ENCODE assay signal across 20 cellular contexts in genomic region chr20:21729316-21729715, GRCh38. TPM values are rescaled to one million over a fixed set of nuclear protein-coding genes. Genes with fewer than 3 reads are reported as not detected.
DNase-seq lines count a peak whose midpoint lies in the region; ATAC-seq and TF ChIP-seq lines count a peak whose summit lies in the region.
"Had no signal": no experiment of that assay in that cellular context is flagged by ENCODE, and none has a peak within 500 bp of the region (broad histone marks: within the 10 kb centered on the region; RNA-seq: fewer than 3 reads in every experiment).

No MANE protein-coding gene starts in this region.

- no peak overlapping the region for H2AFZ ChIP-seq in H9 (ENCODE audit: low read length)
- H2AFZ ChIP-seq in neural progenitor cell (replicated peaks) = no peak overlapping the region

- H3F3A ChIP-seq in neural progenitor cell (ENCODE audit: low read depth) = no peaks in the 10 kb centered on the region

- no peaks in the 10 kb centered on the region for H4K20me1 ChIP-seq in H9 (ENCODE audit: control insufficient read depth, insufficient read depth, insufficient read length)
- H4K20me1 ChIP-seq in neural progenitor cell (ENCODE audit: low read depth) = no peaks in the 10 kb centered on the region

- H3K56ac ChIP-seq in H9 (ENCODE audit: insufficient read length, low read depth, low read length) = no peak overlapping the region

- H3K4me3 ChIP-seq in neural progenitor cell = no peak overlapping the region
- H3K4me3 ChIP-seq: GM12878 had no signal

- H3K9ac ChIP-seq in H9 (ENCODE audit: extremely low read depth, insufficient read length, low read length) (no peak overlapping the region), neural progenitor cell (no peak overlapping the region)

- H2BK15ac ChIP-seq in H9 (ENCODE audit: low read depth, low read length) = no peak overlapping the region

- TF ChIP-seq CTCF in H9 (conservative IDR thresholded peaks at IDR 0.05) (no peak), neural progenitor cell (IDR thresholded peaks at IDR 0.05) (no peak)

- H3T11ph ChIP-seq in H9 (ENCODE audit: low read length) = no peak overlapping the region

- no peak overlapping the region for H3K4ac ChIP-seq in H9 (ENCODE audit: low read depth, low read length)

- ATAC-seq in HG03135 (IDR thresholded peaks at IDR 0.05; ENCODE audit: unreplicated experiment) = no peak
- ATAC-seq: GM12878 had no signal

- H3K4me1 ChIP-seq in H9 (ENCODE audit: insufficient read depth, low read length) = 0 out of 2 replicates have a peak, but pooled peaks cover 2% of the 10 kb centered on the region
- no peaks in the 10 kb centered on the region for H3K4me1 ChIP-seq in neural progenitor cell
- H3K4me1 ChIP-seq: BE2C had no signal

- H3K23ac ChIP-seq in H9 (ENCODE audit: insufficient read length, low read depth, low read length) = no peak overlapping the region

- peaks cover 6 to 9% of the 10 kb centered on the region in 2 experiments for H3K4me1 Mint-ChIP-seq in H9
- no peaks in the 10 kb centered on the region for H3K4me1 Mint-ChIP-seq in neural progenitor cell
- H3K4me1 Mint-ChIP-seq in immature natural killer cell = no peaks in the 10 kb centered on the region
- H3K4me1 Mint-ChIP-seq: CD4-positive, CD25-positive, alpha-beta regulatory T cell; CD8-positive, alpha-beta memory T cell had no signal

- no peak overlapping the region for H3K4me3 Mint-ChIP-seq in H9
- H3K4me3 Mint-ChIP-seq in neural progenitor cell = peak overlapping the region; percentile 72
- H3K4me3 Mint-ChIP-seq in immature natural killer cell = no peak overlapping the region
- H3K4me3 Mint-ChIP-seq: CD4-positive, CD25-positive, alpha-beta regulatory T cell; CD8-positive, alpha-beta memory T cell had no signal

- no peaks in the 10 kb centered on the region; a peak in 1 of 7 replicates for H3K36me3 Mint-ChIP-seq in H9 (ENCODE audit: insufficient read depth in 1 of 3, low read depth in 3 of 3)
- no peaks in the 10 kb centered on the region for H3K36me3 Mint-ChIP-seq in neural progenitor cell
- H3K36me3 Mint-ChIP-seq in immature natural killer cell = no peaks in the 10 kb centered on the region
- H3K36me3 Mint-ChIP-seq: CD4-positive, CD25-positive, alpha-beta regulatory T cell; CD8-positive, alpha-beta memory T cell had no signal

- no peak overlapping the region for H2BK12ac ChIP-seq in H9 (ENCODE audit: insufficient read length, low read depth, low read length)

- H3K27me3 Mint-ChIP-seq in H9 (ENCODE audit: low read depth) = peaks cover 1% of the 10 kb centered on the region; the same call in 1 of the 2 replicates
- no peaks in the 10 kb centered on the region for H3K27me3 Mint-ChIP-seq in neural progenitor cell (ENCODE audit: insufficient read depth, low read depth)
- H3K27me3 Mint-ChIP-seq in immature natural killer cell (ENCODE audit: low read depth in 3 of 3) = peaks cover 0 to 1% (median 0%) of the 10 kb centered on the region in 3 donors
- H3K27me3 Mint-ChIP-seq: CD4-positive, CD25-positive, alpha-beta regulatory T cell had no signal

- H3K27ac ChIP-seq in H9 (ENCODE audit: insufficient read length, low read depth, low read length) (no peak overlapping the region), neural progenitor cell (no peak overlapping the region)

- H2BK20ac ChIP-seq in H9 (ENCODE audit: low read depth, low read length, poor library complexity, severe bottlenecking) = no peak overlapping the region

- H3K27ac Mint-ChIP-seq in H9 = no peak overlapping the region; a peak in 1 of 7 replicates
- H3K27ac Mint-ChIP-seq in neural progenitor cell = no peak overlapping the region
- no peak overlapping the region for H3K27ac Mint-ChIP-seq in immature natural killer cell
- H3K27ac Mint-ChIP-seq: CD4-positive, CD25-positive, alpha-beta regulatory T cell; CD8-positive, alpha-beta memory T cell had no signal

- no peaks in the 10 kb centered on the region for H3K79me1 ChIP-seq in H9 (ENCODE audit: insufficient read depth, low read depth, low read length, poor library complexity, severe bottlenecking)

- no peak overlapping the region for H2AK5ac ChIP-seq in H9 (ENCODE audit: insufficient read length, low read length)

- DNase-seq in H9 (peak; percentile 25), NCI-H526 treated with DMSO at 0.1 percent for 48 hours (lab: John Stamatoyannopoulos, UW) (peak; percentile 54), neural progenitor cell (ENCODE audit: low spot score) (no peak), LoVo (ENCODE audit: low spot score) (no peak), immature natural killer cell (no peak)
- DNase-seq: ACHN; BE2C; C1 segment of cervical spinal cord; CD4-positive, CD25-positive, alpha-beta regulatory T cell; CD8-positive, alpha-beta memory T cell; COR-L47; DMS 273 treated with DMSO at 0.1 percent for 48 hours; DMS53; DND-41; EL; H7 had no signal

- WGBS in H9 (ENCODE audit: extremely low coverage, insufficient read length, low lambda C conversion rate) = no CpG with 5 or more reads among the region's 15 CpGs

- H2BK120ac ChIP-seq in H9 (ENCODE audit: low read depth, low read length, poor library complexity, severe bottlenecking) = no peak overlapping the region

- no peak overlapping the region for H4K8ac ChIP-seq in H9 (replicated peaks; ENCODE audit: insufficient read length, low read depth, low read length)

- H3K9me3 ChIP-seq in H9 (ENCODE audit: control insufficient read depth, low read depth, low read length) (no peaks in the 10 kb centered on the region), neural progenitor cell (ENCODE audit: low read depth) (no peaks in the 10 kb centered on the region)
- H3K9me3 ChIP-seq: BE2C had no signal

- no peaks in the 10 kb centered on the region for H3K23me2 ChIP-seq in H9 (ENCODE audit: insufficient read length, low read depth, low read length, poor library complexity, severe bottlenecking)

- no peak overlapping the region for H3K4me2 ChIP-seq in H9 (ENCODE audit: insufficient read depth, insufficient read length, low read length)
- no peak overlapping the region for H3K4me2 ChIP-seq in neural progenitor cell

- H3K9me3 Mint-ChIP-seq in H9 (no peaks in the 10 kb centered on the region), neural progenitor cell (no peaks in the 10 kb centered on the region), immature natural killer cell (peaks cover 0 to 3% (median 0%) of the 10 kb centered on the region in 6 donors)
- H3K9me3 Mint-ChIP-seq: CD4-positive, CD25-positive, alpha-beta regulatory T cell had no signal

- H2BK5ac ChIP-seq in H9 (ENCODE audit: insufficient read length, low read length) = no peak overlapping the region

- no peak overlapping the region for H3K14ac ChIP-seq in H9 (ENCODE audit: insufficient read depth, low read length)

- H3K27me3 ChIP-seq in H9 (ENCODE audit: insufficient read depth, low read length) = no peaks in the 10 kb centered on the region
- H3K27me3 ChIP-seq in neural progenitor cell = no peaks in the 10 kb centered on the region
- H3K27me3 ChIP-seq: BE2C had no signal

- H4K5ac ChIP-seq in H9 (ENCODE audit: insufficient read length, low read depth, low read length) = no peak overlapping the region

- H3K79me2 ChIP-seq in H9 (ENCODE audit: insufficient read depth, low read length) (no peaks in the 10 kb centered on the region), neural progenitor cell (ENCODE audit: low read depth) (no peaks in the 10 kb centered on the region)

- no peaks in the 10 kb centered on the region for H3K36me3 ChIP-seq in neural progenitor cell
- H3K36me3 ChIP-seq: BE2C had no signal

- no peak overlapping the region for H3K18ac ChIP-seq in H9 (ENCODE audit: insufficient read length, low read depth, low read length)

- no peak overlapping the region for H4K91ac ChIP-seq in H9 (ENCODE audit: insufficient read length, low read depth, low read length)

RNA-seq across cellular contexts. Expression of gene PAX1, which starts 23.9 kb away (rescaled TPM):
- total RNA-seq in H9 (2021) (not detected in 2 replicates), neural progenitor cell (ENCODE audit: low replicate concordance) (not detected in 2 replicates)
- not detected for polyA plus RNA-seq in immature natural killer cell
- total RNA-seq: CD4-positive, CD25-positive, alpha-beta regulatory T cell; CD8-positive, alpha-beta memory T cell; G401; GM12878; H7; HT-29 had no signal
- polyA plus RNA-seq: CD4-positive, CD25-positive, alpha-beta regulatory T cell; CD8-positive, alpha-beta memory T cell; GM12878 had no signal

Comparison
In these comparisons a context has a peak if more than half of its experiments do, and no peak if none do; other contexts are left out.
1. DNase-seq: peak in H9 (single experiment) and NCI-H526 treated with DMSO at 0.1 percent for 48 hours (single experiment); none in neural progenitor cell (single experiment), LoVo (single experiment) and immature natural killer cell (0 of 3).